In the genomic region with DNA sequence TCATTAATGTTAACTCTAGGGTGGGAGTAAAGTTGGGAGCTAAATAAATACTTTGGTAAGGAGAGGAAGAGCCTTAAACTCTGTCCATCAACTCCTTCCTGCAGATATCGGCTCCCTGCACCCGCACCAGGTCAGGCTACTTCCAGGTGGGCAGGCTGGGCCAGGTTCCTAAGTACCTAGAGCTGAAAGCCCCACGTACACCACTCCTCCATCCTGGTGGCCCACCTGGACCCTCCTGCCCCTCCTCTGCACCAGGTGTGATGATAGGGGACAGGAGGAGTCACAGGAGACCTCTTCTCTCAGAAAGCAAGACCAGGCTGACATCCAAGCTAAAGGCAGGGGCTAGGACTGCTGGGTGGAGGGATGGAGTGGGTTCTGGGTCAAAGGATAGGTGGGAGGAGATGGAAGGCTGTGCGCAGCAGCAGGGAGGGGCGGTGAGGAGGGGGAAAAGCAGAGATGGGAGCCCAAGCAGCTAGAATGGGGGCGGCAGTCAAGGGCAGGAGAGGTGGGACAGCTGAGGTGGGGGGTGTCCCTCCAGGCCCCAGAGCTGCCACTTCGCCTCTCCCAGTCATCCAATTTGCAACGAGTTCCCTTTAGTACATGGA, we compare ENCODE assay signal across 19 cellular contexts. TPM values are rescaled to one million over a fixed set of nuclear protein-coding genes. Genes with fewer than 3 reads are reported as not detected.
DNase-seq lines count a peak whose midpoint lies in the region; ATAC-seq and TF ChIP-seq lines count a peak whose summit lies in the region.
"Had no signal": no experiment of that assay in that cellular context is flagged by ENCODE, and none has a peak within 500 bp of the region (broad histone marks: within the 10 kb centered on the region; RNA-seq: fewer than 3 reads in every experiment).

No MANE protein-coding gene starts in this region.

- H3K36me3 ChIP-seq in BLaER1 (no peaks in the 10 kb centered on the region), HEK293 (ENCODE audit: control insufficient read depth in 2 of 2, insufficient read depth in 1 of 2, low read length in 2 of 2) (no peaks in the 10 kb centered on the region), esophagus squamous epithelium (no peaks in the 10 kb centered on the region)
- H3K36me3 ChIP-seq: BE2C had no signal

- CTCF ChIA-PET in HEK293 (lab: Yijun Ruan, JAX) = no interaction called here
- CTCF ChIA-PET in activated CD8-positive, alpha-beta memory T cell treated with anti-CD3 and anti-CD28 coated beads, Interleukin-2, amount 10 ng/mL, durations not matched to agents 7 days and 5 days (lab: Charles Lee) = no interaction called here

- no peaks in the 10 kb centered on the region for H3K9me3 ChIP-seq in BLaER1
- H3K9me3 ChIP-seq in HEK293 (ENCODE audit: control insufficient read depth, insufficient read depth, low read depth, low read length) = no peaks in the 10 kb centered on the region
- H3K9me3 ChIP-seq in esophagus squamous epithelium = no peaks in the 10 kb centered on the region
- H3K9me3 ChIP-seq: BE2C, SK-N-SH had no signal

- H3K4me3 ChIP-seq in BLaER1 (no peak overlapping the region), HEK293 (ENCODE audit: low read depth, low read length) (no peak overlapping the region), esophagus squamous epithelium (no peak overlapping the region)

- peaks cover 7% of the 10 kb centered on the region for H3K27me3 Mint-ChIP-seq in endothelial cell (ENCODE audit: unreplicated experiment)
- H3K27me3 Mint-ChIP-seq in activated CD8-positive, alpha-beta memory T cell treated with anti-CD3 and anti-CD28 coated beads, Interleukin-2, amount 10 ng/mL, durations not matched to agents 7 days and 5 days = peaks cover 39% of the 10 kb centered on the region
- peaks cover 26% of the 10 kb centered on the region for H3K27me3 Mint-ChIP-seq in stimulated activated naive CD8-positive, alpha-beta T cell treated with anti-CD3 and anti-CD28 coated beads, Interleukin-15, amount 100 ng/mL, for 72 hours

- H4K20me1 ChIP-seq in BLaER1 = no peaks in the 10 kb centered on the region

- TF ChIP-seq POLR2A in esophagus squamous epithelium (IDR thresholded peaks at IDR 0.05) = no peak

- intact Hi-C loops in esophagus squamous epithelium (cut with DNase I) = no loop called here

- no peaks in the 10 kb centered on the region for H3K36me3 Mint-ChIP-seq in endothelial cell (ENCODE audit: low read depth, unreplicated experiment)
- H3K36me3 Mint-ChIP-seq in activated CD8-positive, alpha-beta memory T cell treated with anti-CD3 and anti-CD28 coated beads, Interleukin-2, amount 10 ng/mL, durations not matched to agents 7 days and 5 days = no peaks in the 10 kb centered on the region
- H3K36me3 Mint-ChIP-seq: CD4-positive, alpha-beta memory T cell had no signal

- no peaks in the 10 kb centered on the region for H3K4me1 Mint-ChIP-seq in endothelial cell (ENCODE audit: unreplicated experiment)
- H3K4me1 Mint-ChIP-seq in activated CD8-positive, alpha-beta memory T cell treated with anti-CD3 and anti-CD28 coated beads, Interleukin-2, amount 10 ng/mL, durations not matched to agents 7 days and 5 days = no peaks in the 10 kb centered on the region
- H3K4me1 Mint-ChIP-seq in stimulated activated naive CD8-positive, alpha-beta T cell treated with anti-CD3 and anti-CD28 coated beads, Interleukin-15, amount 100 ng/mL, for 72 hours = no peaks in the 10 kb centered on the region
- H3K4me1 Mint-ChIP-seq: CD4-positive, alpha-beta memory T cell had no signal

- peak overlapping the region; percentile 58 for H3K4me2 ChIP-seq in BLaER1
- H3K4me2 ChIP-seq: SK-N-SH had no signal

- H3K4me3 Mint-ChIP-seq in endothelial cell (ENCODE audit: unreplicated experiment) = no peak overlapping the region
- no peak overlapping the region for H3K4me3 Mint-ChIP-seq in activated CD8-positive, alpha-beta memory T cell treated with anti-CD3 and anti-CD28 coated beads, Interleukin-2, amount 10 ng/mL, durations not matched to agents 7 days and 5 days
- no peak overlapping the region for H3K4me3 Mint-ChIP-seq in stimulated activated naive CD8-positive, alpha-beta T cell treated with anti-CD3 and anti-CD28 coated beads, Interleukin-15, amount 100 ng/mL, for 72 hours
- H3K4me3 Mint-ChIP-seq: CD4-positive, alpha-beta memory T cell had no signal

- H3K27ac Mint-ChIP-seq in endothelial cell (ENCODE audit: unreplicated experiment) = no peak overlapping the region
- no peak overlapping the region for H3K27ac Mint-ChIP-seq in activated CD8-positive, alpha-beta memory T cell treated with anti-CD3 and anti-CD28 coated beads, Interleukin-2, amount 10 ng/mL, durations not matched to agents 7 days and 5 days
- H3K27ac Mint-ChIP-seq in stimulated activated naive CD8-positive, alpha-beta T cell treated with anti-CD3 and anti-CD28 coated beads, Interleukin-15, amount 100 ng/mL, for 72 hours = no peak overlapping the region
- H3K27ac Mint-ChIP-seq: CD4-positive, alpha-beta memory T cell had no signal

- no peak for TF ChIP-seq CTCF in HEK293 (tag by site-specific recombination; IDR thresholded peaks at IDR 0.05)
- TF ChIP-seq CTCF in esophagus squamous epithelium (IDR thresholded peaks at IDR 0.05) = no peak
- TF ChIP-seq CTCF in omental fat pad (IDR thresholded peaks at IDR 0.05) = no peak
- TF ChIP-seq CTCF in endothelial cell (IDR thresholded peaks at IDR 0.05; ENCODE audit: unreplicated experiment) = no peak

- no peaks in the 10 kb centered on the region for H3K9me3 Mint-ChIP-seq in endothelial cell (ENCODE audit: unreplicated experiment)
- H3K9me3 Mint-ChIP-seq in activated CD8-positive, alpha-beta memory T cell treated with anti-CD3 and anti-CD28 coated beads, Interleukin-2, amount 10 ng/mL, durations not matched to agents 7 days and 5 days (ENCODE audit: low read depth) = no peaks in the 10 kb centered on the region
- H3K9me3 Mint-ChIP-seq in stimulated activated naive CD8-positive, alpha-beta T cell treated with anti-CD3 and anti-CD28 coated beads, Interleukin-15, amount 100 ng/mL, for 72 hours = peaks cover 4 to 11% of the 10 kb centered on the region in 2 donors

- 54 to 58% methylated on average over 8 of the region's 8 CpGs for WGBS in esophagus squamous epithelium, 2 donors

- H3K27me3 ChIP-seq in BLaER1 = no peaks in the 10 kb centered on the region
- H3K27me3 ChIP-seq in esophagus squamous epithelium = peaks cover 0 to 18% (median 0%) of the 10 kb centered on the region in 4 donors
- H3K27me3 ChIP-seq: BE2C had no signal

- H3K4me1 ChIP-seq in BLaER1 = peaks cover 9% of the 10 kb centered on the region
- H3K4me1 ChIP-seq in HEK293 (ENCODE audit: control insufficient read depth, insufficient read depth, low read length) = no peaks in the 10 kb centered on the region; the same call in 1 of the 2 replicates
- peaks cover 0 to 19% (median 7%) of the 10 kb centered on the region in 3 donors for H3K4me1 ChIP-seq in esophagus squamous epithelium
- H3K4me1 ChIP-seq: BE2C had no signal

- ATAC-seq in omental fat pad (ENCODE audit: low FRiP score) = peak; percentile 14
- ATAC-seq in activated CD8-positive, alpha-beta memory T cell treated with anti-CD3 and anti-CD28 coated beads, Interleukin-2, amount 10 ng/mL, durations not matched to agents 7 days and 5 days = no peak
- ATAC-seq in stimulated activated naive CD8-positive, alpha-beta T cell treated with anti-CD3 and anti-CD28 coated beads, Interleukin-15, amount 100 ng/mL, for 72 hours = no peak

- POLR2A ChIA-PET in HEK293 (lab: Yijun Ruan, JAX) = interaction anchor here (0.6 kb wide), 1 partner anchor 119 kb away, joined by 4 read pairs; no protein-coding TSS in a partner anchor

- no peak overlapping the region for H3K9ac ChIP-seq in BLaER1
- H3K9ac ChIP-seq: SK-N-SH had no signal

- H3K27ac ChIP-seq in BLaER1 = no peak overlapping the region
- no peak overlapping the region for H3K27ac ChIP-seq in HEK293 (ENCODE audit: extremely low read depth, low read depth, low read length)
- peak overlapping the region in 3 of 4 donors; percentile 21 to 57 (median 22) for H3K27ac ChIP-seq in esophagus squamous epithelium

- no peak for DNase-seq in esophagus squamous epithelium (lab: John Stamatoyannopoulos, UW)
- no peak for DNase-seq in omental fat pad (ENCODE audit: low spot score)
- DNase-seq in endothelial cell (ENCODE audit: low spot score) = no peak
- DNase-seq in NCI-H2227 (lab: John Stamatoyannopoulos, UW; ENCODE audit: unreplicated experiment) = no peak
- DNase-seq in activated CD8-positive, alpha-beta memory T cell treated with anti-CD3 and anti-CD28 coated beads, Interleukin-2, amount 10 ng/mL, durations not matched to agents 7 days and 5 days = no peak
- DNase-seq in stimulated activated naive CD8-positive, alpha-beta T cell treated with anti-CD3 and anti-CD28 coated beads, Interleukin-15, amount 100 ng/mL, for 72 hours = no peak
- DNase-seq: BE2C; CD4-positive, alpha-beta memory T cell; DMS153; GF-D8; NCI-H1105; NCI-H2081; NCI-H510A treated with DMSO at 0.1 percent for 48 hours; NCI-H774; OCI-M1; SHP77 treated with DMSO at 0.1 percent for 48 hours; SK-N-SH had no signal

TF ChIP-seq in HEK293, 187 proteins besides CTCF, POLR2A, EP300 and RAD21 (continues in another document):
- TF ChIP-seq ZNF544 (tag by site-specific recombination; IDR thresholded peaks at IDR 0.05) = no peak
- TF ChIP-seq, protein P1, sequence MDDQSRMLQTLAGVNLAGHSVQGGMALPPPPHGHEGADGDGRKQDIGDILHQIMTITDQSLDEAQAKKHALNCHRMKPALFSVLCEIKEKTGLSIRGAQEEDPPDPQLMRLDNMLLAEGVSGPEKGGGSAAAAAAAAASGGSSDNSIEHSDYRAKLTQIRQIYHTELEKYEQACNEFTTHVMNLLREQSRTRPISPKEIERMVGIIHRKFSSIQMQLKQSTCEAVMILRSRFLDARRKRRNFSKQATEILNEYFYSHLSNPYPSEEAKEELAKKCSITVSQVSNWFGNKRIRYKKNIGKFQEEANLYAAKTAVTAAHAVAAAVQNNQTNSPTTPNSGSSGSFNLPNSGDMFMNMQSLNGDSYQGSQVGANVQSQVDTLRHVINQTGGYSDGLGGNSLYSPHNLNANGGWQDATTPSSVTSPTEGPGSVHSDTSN (CRISPR knock-in tag; IDR thresholded peaks at IDR 0.05) = no peak

RNA-seq across cellular contexts. Expression of a gene that starts 15.3 kb away (rescaled TPM):
- total RNA-seq in esophagus squamous epithelium = 10 to 100 TPM in 1 of 4 donors, 1 to 10 TPM in 2, under 1 TPM in 1; 0.99 to 22.9 (median 3.1) TPM
- total RNA-seq in omental fat pad = 1 to 10 TPM in 2 of 4 donors, under 1 TPM in 2; 0.44 to 7.1 (median 1.0) TPM
- total RNA-seq in endothelial cell (ENCODE audit: unreplicated experiment) = 5.0 TPM
- total RNA-seq in activated CD8-positive, alpha-beta memory T cell treated with anti-CD3 and anti-CD28 coated beads, Interleukin-2, amount 10 ng/mL, durations not matched to agents 7 days and 5 days = 1 to 10 TPM; 1.8 to 1.9 TPM

Comparison
In these comparisons a context has a peak if more than half of its experiments do, and no peak if none do; other contexts are left out.
1. H3K27ac ChIP-seq: peak in esophagus squamous epithelium (3 of 4); none in BLaER1 (single experiment) and HEK293 (single experiment).